In the genomic region with DNA sequence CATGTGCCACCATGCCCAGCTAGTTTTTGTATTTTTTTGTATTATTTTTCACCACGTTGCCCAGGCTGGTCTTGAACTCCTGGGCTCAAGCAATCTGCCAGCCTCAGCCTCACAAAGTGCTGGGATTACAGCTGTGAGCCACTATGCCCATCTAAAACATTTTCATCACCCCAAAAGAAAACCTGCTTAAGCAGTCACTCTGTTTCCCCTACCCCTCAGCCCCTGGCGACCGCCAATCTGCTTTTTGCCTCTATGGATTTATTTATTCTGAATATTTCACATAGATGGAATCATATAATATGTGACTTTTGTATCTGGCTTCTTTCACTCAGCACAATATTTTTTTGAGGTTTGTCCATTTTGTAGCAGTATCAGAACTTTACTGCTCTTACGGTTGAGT, we compare ENCODE assay signal across 21 cellular contexts. TPM values are rescaled to one million over a fixed set of nuclear protein-coding genes. Genes with fewer than 3 reads are reported as not detected.
"Had no signal": no experiment of that assay in that cellular context is flagged by ENCODE, and none has a peak within 500 bp of the region (broad histone marks: within the 10 kb centered on the region; RNA-seq: fewer than 3 reads in every experiment).

No MANE protein-coding gene starts in this region.

- H3K27me3 ChIP-seq: ascending aorta, testis, upper lobe of right lung had no signal

- H3K36me3 ChIP-seq: ascending aorta, upper lobe of right lung had no signal

- ATAC-seq: effector memory CD8-positive, alpha-beta T cell; left colon; natural killer cell; right cardiac atrium had no signal

- H3K9me3 ChIP-seq: ascending aorta, testis, upper lobe of right lung had no signal

- H3K4me1 ChIP-seq: ascending aorta, testis had no signal

- H3K27ac ChIP-seq: ascending aorta, testis, upper lobe of right lung had no signal

- H3K4me3 ChIP-seq: ascending aorta, testis, upper lobe of right lung had no signal

- DNase-seq: activated CD4-positive, alpha-beta T cell treated with anti-CD3 and anti-CD28 coated beads for 48 hours; activated CD4-positive, alpha-beta T cell treated with anti-CD3 and anti-CD28 coated beads, Interleukin-2, amount 50 U/mL, for 48 hours; activated CD8-positive, alpha-beta memory T cell treated with anti-CD3 and anti-CD28 coated beads for 24 hours; activated gamma-delta T cell; activated naive CD4-positive, alpha-beta T cell treated with anti-CD3 and anti-CD28 coated beads, Interleukin-2, amount 10 ng/mL, durations not matched to agents 7 days and 5 days; activated naive CD8-positive, alpha-beta T cell treated with anti-CD3 and anti-CD28 coated beads, Interleukin-2, amount 10 ng/mL, durations not matched to agents 7 days and 5 days; cortex of kidney; effector memory CD8-positive, alpha-beta T cell; foreskin fibroblast; hippocampal formation; immature natural killer cell; kidney; natural killer cell; right cardiac atrium; stimulated activated CD4-positive, alpha-beta T cell treated with anti-CD3 and anti-CD28 coated beads, Interleukin-2, amount 100 ng/mL, for 48 hours; stimulated activated naive CD4-positive, alpha-beta T cell treated with Interleukin-2 at 50 U/mL for 16 hours; T-helper 1 cell; testis had no signal

RNA-seq across cellular contexts. Expression of a gene that starts 18.6 kb away (rescaled TPM):
- total RNA-seq: activated naive CD8-positive, alpha-beta T cell treated with anti-CD3 and anti-CD28 coated beads, Interleukin-2, amount 10 ng/mL, durations not matched to agents 7 days and 5 days had no signal
